9 cellular contexts compared by ENCODE assay signal in genomic region chr9:133429641-133430161, GRCh38. TPM values are rescaled to one million over a fixed set of nuclear protein-coding genes. Genes with fewer than 3 reads are reported as not detected.
DNase-seq lines count a peak whose midpoint lies in the region; ATAC-seq and TF ChIP-seq lines count a peak whose summit lies in the region.
"Had no signal": no experiment of that assay in that cellular context is flagged by ENCODE, and none has a peak within 500 bp of the region (broad histone marks: within the 10 kb centered on the region; RNA-seq: fewer than 3 reads in every experiment).

No MANE protein-coding gene starts in this region.

- peaks cover 2% of the 10 kb centered on the region; the same call in 1 of the 2 replicates for H3K27me3 ChIP-seq in GM06990 (replicated peaks; ENCODE audit: control insufficient read depth, insufficient read depth, low read length)

- H3K27me3 Mint-ChIP-seq in progenitor cell of endocrine pancreas, result peaks cover 10% of the 10 kb centered on the region

- peaks cover 2% of the 10 kb centered on the region for H3K4me1 Mint-ChIP-seq in progenitor cell of endocrine pancreas (ENCODE audit: low read depth)

- TF ChIP-seq CTCF in GM06990 (IDR thresholded peaks at IDR 0.05; ENCODE audit: insufficient read depth, low read length, poor library complexity, severe bottlenecking) (peak; percentile 34), fibroblast of pulmonary artery (IDR thresholded peaks at IDR 0.05; ENCODE audit: low read length, missing control alignments) (peak; percentile 39), progenitor cell of endocrine pancreas (IDR thresholded peaks at IDR 0.05; ENCODE audit: unreplicated experiment) (peak; percentile 60)

- H3K27ac Mint-ChIP-seq in progenitor cell of endocrine pancreas, result no peak overlapping the region

- no peak for ATAC-seq in HG03442 (IDR thresholded peaks at IDR 0.05; ENCODE audit: unreplicated experiment)
- ATAC-seq in GM19035 (IDR thresholded peaks at IDR 0.05; ENCODE audit: unreplicated experiment), result no peak
- ATAC-seq in HG02840 (IDR thresholded peaks at IDR 0.05; ENCODE audit: low FRiP score, unreplicated experiment), result no peak
- ATAC-seq in GM18909 (IDR thresholded peaks at IDR 0.05; ENCODE audit: poor library complexity, unreplicated experiment), result no peak

- peaks cover 1% of the 10 kb centered on the region for H3K36me3 Mint-ChIP-seq in progenitor cell of endocrine pancreas (ENCODE audit: insufficient read depth)

- H3K4me3 Mint-ChIP-seq in progenitor cell of endocrine pancreas (ENCODE audit: low read depth), result peak overlapping the region; percentile 33

- H3K4me3 ChIP-seq in GM06990 (replicated peaks; ENCODE audit: low read depth, low read length) (no peak overlapping the region), fibroblast of pulmonary artery (replicated peaks; ENCODE audit: low read depth, low read length) (no peak overlapping the region)

- no peak for DNase-seq in GM06990 (ENCODE audit: extremely low read depth, insufficient read length)
- DNase-seq in RPMI8226, result peak; percentile 56
- peak; percentile 19 for DNase-seq in fibroblast of pulmonary artery (ENCODE audit: low read depth)
- peak; percentile 64 for DNase-seq in progenitor cell of endocrine pancreas (ENCODE audit: low spot score, unreplicated experiment)
- DNase-seq: SW 1271 had no signal

- no peaks in the 10 kb centered on the region for H3K9me3 Mint-ChIP-seq in progenitor cell of endocrine pancreas (ENCODE audit: low read depth)

- no peaks in the 10 kb centered on the region for H3K36me3 ChIP-seq in GM06990 (ENCODE audit: control insufficient read depth, insufficient read depth, low read length)

RNA-seq across cellular contexts. Expression of gene ADAMTS13, which starts 7.5 kb away (rescaled TPM):
- total RNA-seq in progenitor cell of endocrine pancreas, result 16.0 and 17.8 TPM in 2 replicates

RNA-seq across cellular contexts. Expression of gene REXO4, which starts 11.9 kb away (rescaled TPM):
- 30.3 and 30.9 TPM in 2 replicates for total RNA-seq in progenitor cell of endocrine pancreas

RNA-seq across cellular contexts. Expression of gene CACFD1, which starts 30.1 kb away (rescaled TPM):
- total RNA-seq in progenitor cell of endocrine pancreas, result 55.6 and 56.2 TPM in 2 replicates

RNA-seq across cellular contexts. Expression of gene SLC2A6, which starts 49.2 kb away (rescaled TPM):
- total RNA-seq in progenitor cell of endocrine pancreas, result 4.7 and 5.2 TPM in 2 replicates

RNA-seq across cellular contexts. Expression of gene STKLD1, which starts 53.5 kb away (rescaled TPM):
- total RNA-seq in progenitor cell of endocrine pancreas, result 3.8 and 4.0 TPM in 2 replicates
